In genomic region chr5:79792518-79792917, GRCh38 we compare ENCODE assay signal across 21 cellular contexts.
A peak's percentile ranks its signal among the peaks of the same experiment; 100 is the strongest.
DNase-seq lines count a peak whose midpoint lies in the region; ATAC-seq, FAIRE-seq and TF ChIP-seq lines count a peak whose summit lies in the region.
"Had no signal": no experiment of that assay in that cellular context is flagged by ENCODE, and none has a peak within 500 bp of the region (broad histone marks: within the 10 kb centered on the region; RNA-seq: fewer than 3 reads in every experiment).

No MANE protein-coding gene starts in this region.

- TF ChIP-seq POLR2A in HepG2 (IDR thresholded peaks at IDR 0.05; ENCODE audit: insufficient read depth in 1 of 2, low read depth in 2 of 2, low read length in 2 of 2) (no peak), thyroid gland (IDR thresholded peaks at IDR 0.05) (no peak), H54 (IDR thresholded peaks at IDR 0.05; ENCODE audit: low read depth, low read length) (no peak)

- H3K4me3 Mint-ChIP-seq in activated CD4-positive, alpha-beta T cell treated with anti-CD3 and anti-CD28 coated beads, Interleukin-2, amount 10 ng/mL, durations not matched to agents 24 days and 14 days = no peak overlapping the region
- H3K4me3 Mint-ChIP-seq: CD14-positive monocyte; CD8-positive, alpha-beta T cell; HFFc6 had no signal

- no peaks in the 10 kb centered on the region for H3K79me2 ChIP-seq in HepG2 (ENCODE audit: insufficient read depth, low read length)

- H3K9me3 Mint-ChIP-seq in activated CD4-positive, alpha-beta T cell treated with anti-CD3 and anti-CD28 coated beads, Interleukin-2, amount 10 ng/mL, durations not matched to agents 24 days and 14 days = no peaks in the 10 kb centered on the region
- H3K9me3 Mint-ChIP-seq: CD8-positive, alpha-beta T cell; HFFc6 had no signal

- H3K27me3 ChIP-seq in liver (ENCODE audit: control insufficient read depth in 4 of 4, insufficient read depth in 4 of 4, low read length in 3 of 4) (no peaks in the 10 kb centered on the region), HepG2 (ENCODE audit: control insufficient read depth in 1 of 2, insufficient read depth in 2 of 2, low read length in 2 of 2) (0 out of 5 replicates have a peak, but pooled peaks cover 0 to 2% of the 10 kb centered on the region in 2 experiments), pancreas (no peaks in the 10 kb centered on the region), thyroid gland (no peaks in the 10 kb centered on the region)

- no peaks in the 10 kb centered on the region for H4K20me1 ChIP-seq in HepG2 (ENCODE audit: insufficient read depth, low read length)

- CTCF ChIA-PET in HepG2 (lab: Yijun Ruan, JAX; ENCODE audit: low intra/inter-chr PET ratio, low total read pairs) = no interaction called here

- H3K4me1 Mint-ChIP-seq in activated CD4-positive, alpha-beta T cell treated with anti-CD3 and anti-CD28 coated beads, Interleukin-2, amount 10 ng/mL, durations not matched to agents 24 days and 14 days = no peaks in the 10 kb centered on the region

- H3K36me3 ChIP-seq in liver (ENCODE audit: control insufficient read depth in 4 of 4, insufficient read depth in 3 of 4, low read depth in 1 of 4, low read length in 3 of 4) = no peaks in the 10 kb centered on the region
- H3K36me3 ChIP-seq in HepG2 (replicated peaks in 1 of 2; ENCODE audit: control insufficient read depth in 1 of 2, insufficient read depth in 2 of 2, low read length in 2 of 2) = no peaks in the 10 kb centered on the region
- H3K36me3 ChIP-seq in pancreas = no peaks in the 10 kb centered on the region
- no peaks in the 10 kb centered on the region for H3K36me3 ChIP-seq in thyroid gland
- H3K36me3 ChIP-seq: HAP-1 had no signal

- peaks cover 8% of the 10 kb centered on the region for H3K27me3 Mint-ChIP-seq in activated CD4-positive, alpha-beta T cell treated with anti-CD3 and anti-CD28 coated beads, Interleukin-2, amount 10 ng/mL, durations not matched to agents 24 days and 14 days

- no peak overlapping the region for H2AFZ ChIP-seq in HepG2 (ENCODE audit: low read length)

- ATAC-seq in HepG2 (no peak), pancreas (peak in 3 of 4 donors; percentile 36 to 41 (median 39))
- ATAC-seq: CD8-positive, alpha-beta T cell had no signal

- intact Hi-C loops in activated CD4-positive, alpha-beta T cell treated with anti-CD3 and anti-CD28 coated beads, Interleukin-2, amount 10 ng/mL, durations not matched to agents 24 days and 14 days (cut with micrococcal nuclease) = no loop called here
- intact Hi-C loops in HepG2 (cut with micrococcal nuclease; ENCODE audit: unreplicated experiment) = no loop called here
- intact Hi-C loops in pancreas (cut with DNase I) = no loop called here
- intact Hi-C loops in thyroid gland (cut with DNase I) = no loop called here

- H3K4me1 ChIP-seq in liver (ENCODE audit: control insufficient read depth in 4 of 4, insufficient read depth in 4 of 4, low read length in 3 of 4) (peaks cover 0 to 21% (median 15%) of the 10 kb centered on the region in 4 donors), HepG2 (ENCODE audit: insufficient read depth, low read length) (no peaks in the 10 kb centered on the region), pancreas (no peaks in the 10 kb centered on the region), thyroid gland (peaks cover 53 to 69% of the 10 kb centered on the region in 2 donors)
- H3K4me1 ChIP-seq: HAP-1 had no signal

- no peak for TF ChIP-seq RAD21 in liver (IDR thresholded peaks at IDR 0.05)
- TF ChIP-seq RAD21 in HepG2 (CRISPR knock-in tag; IDR thresholded peaks at IDR 0.05) = no peak

- in situ Hi-C loops in HepG2 (cut with HindIII; ENCODE audit: extremely low pct_ligation_motif_present, low pct_unique_long_range_greater_than_20kb) = no loop called here

- no peak overlapping the region for H3K4me2 ChIP-seq in HepG2 (ENCODE audit: low read depth, low read length)

- H3K27ac ChIP-seq in liver (ENCODE audit: low read depth in 1 of 2, low read length in 2 of 2) (peak overlapping the region in 1 of 2 donors; percentile 78), HepG2 (ENCODE audit: extremely low read length, insufficient read depth, low read length) (no peak overlapping the region), pancreas (no peak overlapping the region), thyroid gland (peak overlapping the region; percentile 75 to 89 (median 79))
- H3K27ac ChIP-seq: 22Rv1 had no signal

- no peak for TF ChIP-seq EP300 in HepG2 (IDR thresholded peaks at IDR 0.05; ENCODE audit: low read depth in 2 of 2, low read length in 2 of 2)
- TF ChIP-seq EP300 in HepG2 (CRISPR knock-in tag; IDR thresholded peaks at IDR 0.05; ENCODE audit: borderline replicate concordance) = no peak

- DNase-seq in activated CD4-positive, alpha-beta T cell treated with anti-CD3 and anti-CD28 coated beads, Interleukin-2, amount 10 ng/mL, durations not matched to agents 24 days and 14 days = peak; percentile 39
- DNase-seq in activated CD4-positive, alpha-beta T cell treated with anti-CD3 and anti-CD28 coated beads for 1 hour = no peak
- DNase-seq in HepG2 (ENCODE audit: low spot score) = no peak
- DNase-seq in pancreas = no peak
- no peak for DNase-seq in thyroid gland
- DNase-seq in H54 (ENCODE audit: insufficient read length, low spot score) = no peak
- DNase-seq in HTR-8/SVneo (ENCODE audit: insufficient read length, low spot score) = no peak
- DNase-seq: CD8-positive, alpha-beta T cell; COR-L47; DMS153; DMS79 treated with DMSO at 0.1 percent for 48 hours; EL; GOT3; HFFc6 had no signal

- H3K36me3 Mint-ChIP-seq in activated CD4-positive, alpha-beta T cell treated with anti-CD3 and anti-CD28 coated beads, Interleukin-2, amount 10 ng/mL, durations not matched to agents 24 days and 14 days (ENCODE audit: low read depth) = no peaks in the 10 kb centered on the region
- H3K36me3 Mint-ChIP-seq: CD14-positive monocyte; CD8-positive, alpha-beta T cell had no signal

- H3K9me3 ChIP-seq in liver (ENCODE audit: control insufficient read depth in 4 of 4, low read length in 3 of 4) = no peaks in the 10 kb centered on the region
- no peaks in the 10 kb centered on the region for H3K9me3 ChIP-seq in HepG2 (ENCODE audit: low read length)
- no peaks in the 10 kb centered on the region for H3K9me3 ChIP-seq in pancreas
- H3K9me3 ChIP-seq in thyroid gland = no peaks in the 10 kb centered on the region
- H3K9me3 ChIP-seq: HAP-1 had no signal

- no TSS peak for BruUV-seq in HepG2 (replicated peaks; lab: Mats Ljungman, UMichigan)

- no peak overlapping the region for H3K27ac Mint-ChIP-seq in activated CD4-positive, alpha-beta T cell treated with anti-CD3 and anti-CD28 coated beads, Interleukin-2, amount 10 ng/mL, durations not matched to agents 24 days and 14 days
- H3K27ac Mint-ChIP-seq: CD14-positive monocyte; CD8-positive, alpha-beta T cell; HFFc6 had no signal

- TF ChIP-seq CTCF in liver (IDR thresholded peaks at IDR 0.05; ENCODE audit: low read depth, low read length, missing input control) (no peak), HepG2 (CRISPR knock-in tag; IDR thresholded peaks at IDR 0.05) (no peak), pancreas (IDR thresholded peaks at IDR 0.05) (no peak), thyroid gland (IDR thresholded peaks at IDR 0.05) (no peak)

- no peak overlapping the region for H3K9ac ChIP-seq in liver (ENCODE audit: low read depth in 1 of 2, low read length in 2 of 2)
- no peak overlapping the region for H3K9ac ChIP-seq in HepG2 (ENCODE audit: insufficient read depth, low read depth, low read length)

- H3K4me3 ChIP-seq in liver (ENCODE audit: low read depth in 1 of 3, low read length in 3 of 3) (no peak overlapping the region), HepG2 (replicated peaks in 1 of 3; ENCODE audit: insufficient read depth in 1 of 3, low read depth in 2 of 3, low read length in 3 of 3) (no peak overlapping the region), pancreas (no peak overlapping the region), thyroid gland (replicated peaks in 1 of 3) (no peak overlapping the region)
- H3K4me3 ChIP-seq: HAP-1 had no signal

- no peak for FAIRE-seq in HepG2 (lab: Jason Lieb, UNC)
- FAIRE-seq in pancreas (lab: Jason Lieb, UNC) = no peak
- no peak for FAIRE-seq in H54 (lab: Jason Lieb, UNC)
- FAIRE-seq in HTR-8/SVneo (lab: Jason Lieb, UNC) = no peak
- FAIRE-seq: D721Med, G401.6, GM12891 had no signal

- POLR2A ChIA-PET in HepG2 (lab: Yijun Ruan, JAX) = no interaction called here

- WGBS in liver = 93% methylated on average over 1 of the region's 1 CpG
- WGBS in HepG2 (ENCODE audit: low lambda C conversion rate) = 43% methylated on average over 1 of the region's 1 CpG
- 81 to 83% methylated on average over 1 of the region's 1 CpG for WGBS in pancreas, 2 donors
- WGBS in thyroid gland, 2 donors = 33 to 38% methylated on average over 1 of the region's 1 CpG

TF ChIP-seq in liver, 16 proteins besides CTCF, POLR2A, EP300 and RAD21:
- TF ChIP-seq GABPA (IDR thresholded peaks at IDR 0.05 in 1 of 2, conservative IDR thresholded peaks at IDR 0.05 in 1 of 2) (no peak), RXRA (IDR thresholded peaks at IDR 0.05) (peak in 1 of 2 donors; percentile 6), YY1 (IDR thresholded peaks at IDR 0.05) (peak; percentile 59)

TF ChIP-seq in HepG2, 621 proteins besides CTCF, POLR2A, EP300 and RAD21 (continues in another document):
- TF ChIP-seq PPARG (CRISPR knock-in tag; conservative IDR thresholded peaks at IDR 0.05) (no peak), ZBTB26 (CRISPR knock-in tag; IDR thresholded peaks at IDR 0.05; ENCODE audit: borderline replicate concordance) (no peak), ZNF639 (CRISPR knock-in tag; conservative IDR thresholded peaks at IDR 0.05) (no peak), ZNF83 (CRISPR knock-in tag; IDR thresholded peaks at IDR 0.05; ENCODE audit: borderline replicate concordance) (no peak)

Comparison
In these comparisons a context has a peak if more than half of its experiments do, and no peak if none do; other contexts are left out.
1. H3K27ac ChIP-seq: peak in thyroid gland (3 of 3); none in HepG2 (single experiment) and pancreas (0 of 4).